17 cellular contexts compared by ENCODE assay signal in genomic region chr5:67253911-67254310, GRCh38. TPM values are rescaled to one million over a fixed set of nuclear protein-coding genes. Genes with fewer than 3 reads are reported as not detected.
DNase-seq lines count a peak whose midpoint lies in the region; ATAC-seq and TF ChIP-seq lines count a peak whose summit lies in the region.
"Had no signal": no experiment of that assay in that cellular context is flagged by ENCODE, and none has a peak within 500 bp of the region (broad histone marks: within the 10 kb centered on the region; RNA-seq: fewer than 3 reads in every experiment).

No MANE protein-coding gene starts in this region.

- ATAC-seq in RWPE2 (ENCODE audit: low read depth) (no peak), HG03354 (IDR thresholded peaks at IDR 0.05; ENCODE audit: poor library complexity, severe bottlenecking, unreplicated experiment) (no peak)
- ATAC-seq: K562, Panc1 had no signal

- no peaks in the 10 kb centered on the region for H3K36me3 ChIP-seq in RWPE2 (ENCODE audit: low read depth)
- H3K36me3 ChIP-seq: HAP-1, SJSA1 had no signal

- no peak for TF ChIP-seq CTCF in RWPE2 (IDR thresholded peaks at IDR 0.05; ENCODE audit: poor library complexity, severe bottlenecking)

- H3K9me3 ChIP-seq in RWPE2 (ENCODE audit: severe bottlenecking): no peaks in the 10 kb centered on the region
- H3K9me3 ChIP-seq: HAP-1, SJSA1 had no signal

- H3K27ac ChIP-seq in RWPE2 (ENCODE audit: poor library complexity, severe bottlenecking): peak overlapping the region; percentile 98
- H3K27ac ChIP-seq: 22Rv1, SJSA1 had no signal

- peak; percentile 8 for DNase-seq in NCI-H1092 treated with DMSO at 0.1 percent for 48 hours (lab: John Stamatoyannopoulos, UW)
- DNase-seq in NCI-H1092 (lab: John Stamatoyannopoulos, UW): no peak
- DNase-seq in NCI-H2029 (lab: John Stamatoyannopoulos, UW): peak; percentile 28
- DNase-seq in RWPE2 (ENCODE audit: low spot score): no peak
- peak; percentile 59 for DNase-seq in renal cortical epithelial cell (ENCODE audit: low read depth)
- no peak for DNase-seq in NK-92 (lab: John Stamatoyannopoulos, UW; ENCODE audit: unreplicated experiment)
- no peak for DNase-seq in COR-L47 (lab: John Stamatoyannopoulos, UW)
- DNase-seq: DND-41, NCI-H2081, NCI-H510A, NCI-H82 had no signal

- no peaks in the 10 kb centered on the region for H3K27me3 ChIP-seq in RWPE2 (ENCODE audit: insufficient read depth, poor library complexity, severe bottlenecking)

- H3K4me3 ChIP-seq in RWPE2 (ENCODE audit: severe bottlenecking): no peak overlapping the region
- H3K4me3 ChIP-seq: HAP-1, K562, SJSA1 had no signal

- peaks cover 46% of the 10 kb centered on the region for H3K4me1 ChIP-seq in RWPE2 (ENCODE audit: insufficient read depth, poor library complexity, severe bottlenecking)
- H3K4me1 ChIP-seq: HAP-1, SJSA1 had no signal

RNA-seq across cellular contexts. Expression of gene CD180, which starts 57.3 kb away (rescaled TPM):
- not detected in 2 replicates for total RNA-seq in renal cortical epithelial cell
- total RNA-seq: SJSA1 had no signal

Comparison
In these comparisons a context has a peak if more than half of its experiments do, and no peak if none do; other contexts are left out.
1. DNase-seq: peak in NCI-H1092 treated with DMSO at 0.1 percent for 48 hours (single experiment), NCI-H2029 (single experiment) and renal cortical epithelial cell (single experiment); none in NCI-H1092 (single experiment), RWPE2 (single experiment), NK-92 (single experiment) and COR-L47 (single experiment).